In genomic region chr1:97630968-97631367, GRCh38 we compare ENCODE assay signal across 1 cellular context.
TF ChIP-seq lines count a peak whose summit lies in the region.

No MANE protein-coding gene starts in this region.

TF ChIP-seq in GM23338, 12 proteins besides CTCF, POLR2A, EP300 and RAD21 (continued from another document):
- no peak for TF ChIP-seq ZNF462 (CRISPR knock-in tag; IDR thresholded peaks at IDR 0.05)
